ENCODE assay signal across 8 cellular contexts in genomic region chr20:33444797-33445560, GRCh38. TPM values are rescaled to one million over a fixed set of nuclear protein-coding genes. Genes with fewer than 3 reads are reported as not detected.
DNase-seq lines count a peak whose midpoint lies in the region; ATAC-seq and TF ChIP-seq lines count a peak whose summit lies in the region.

No MANE protein-coding gene starts in this region.

- H3K27ac Mint-ChIP-seq in central memory CD8-positive, alpha-beta T cell (ENCODE audit: low read depth), result peak overlapping the region; percentile 93
- H3K27ac Mint-ChIP-seq in naive thymus-derived CD8-positive, alpha-beta T cell, result peak overlapping the region; percentile 31 to 96 (median 92)

- 47 to 58% methylated on average over 4 of the region's 4 CpGs for WGBS in lower leg skin, 2 donors

- DNase-seq in GM20000 (ENCODE audit: low spot score) (no peak), RPMI7951 (ENCODE audit: low read depth) (peak; percentile 43), HCEC 1CT (no peak), lower leg skin (ENCODE audit: low spot score in 2 of 2) (no peak), NCI-H1092 (lab: John Stamatoyannopoulos, UW) (no peak)
- DNase-seq in central memory CD8-positive, alpha-beta T cell (ENCODE audit: low spot score in 2 of 2), result no peak
- peak in 3 of 10 donors; percentile 8 to 19 (median 9) for DNase-seq in naive thymus-derived CD8-positive, alpha-beta T cell

- no peaks in the 10 kb centered on the region for H3K27me3 Mint-ChIP-seq in central memory CD8-positive, alpha-beta T cell
- H3K27me3 Mint-ChIP-seq in naive thymus-derived CD8-positive, alpha-beta T cell, result no peaks in the 10 kb centered on the region

- H3K4me1 Mint-ChIP-seq in central memory CD8-positive, alpha-beta T cell, result peaks cover 25% of the 10 kb centered on the region
- H3K4me1 Mint-ChIP-seq in naive thymus-derived CD8-positive, alpha-beta T cell, result peaks cover 14 to 31% (median 26%) of the 10 kb centered on the region in 4 donors

- TF ChIP-seq CTCF in GM20000 (IDR thresholded peaks at IDR 0.05; ENCODE audit: extremely low read depth, missing control alignments), result peak; percentile 29
- TF ChIP-seq CTCF in lower leg skin (IDR thresholded peaks at IDR 0.05), result no peak

- H3K9me3 Mint-ChIP-seq in central memory CD8-positive, alpha-beta T cell, result no peaks in the 10 kb centered on the region
- no peaks in the 10 kb centered on the region for H3K9me3 Mint-ChIP-seq in naive thymus-derived CD8-positive, alpha-beta T cell

- POLR2A ChIA-PET in naive thymus-derived CD8-positive, alpha-beta T cell (lab: Charles Lee), result interaction anchor here (0.6 to 3.8 kb wide), 10 partner anchors 38 to 667 kb away, joined by 3 to 22 read pairs (median 6); partner anchors contain the start of genes ACTL10, CBFA2T2, CDK5RAP1 and EIF2S2

- intact Hi-C loops in lower leg skin (cut with DNase I; ENCODE audit: low total_unique reads), result no loop called here

- peak; percentile 16 for ATAC-seq in central memory CD8-positive, alpha-beta T cell (replicated peaks; ENCODE audit: extremely low read depth, poor library complexity, severe bottlenecking)
- ATAC-seq in naive thymus-derived CD8-positive, alpha-beta T cell, result no peak
- no peak for ATAC-seq in HG03432 (IDR thresholded peaks at IDR 0.05; ENCODE audit: unreplicated experiment)

- H3K4me3 Mint-ChIP-seq in central memory CD8-positive, alpha-beta T cell, result peak overlapping the region; percentile 88
- H3K4me3 Mint-ChIP-seq in naive thymus-derived CD8-positive, alpha-beta T cell, result peak overlapping the region; percentile 87 to 96 (median 92)

- no peaks in the 10 kb centered on the region for H3K36me3 Mint-ChIP-seq in central memory CD8-positive, alpha-beta T cell (ENCODE audit: insufficient read depth)
- H3K36me3 Mint-ChIP-seq in naive thymus-derived CD8-positive, alpha-beta T cell, result no peaks in the 10 kb centered on the region

- no peak overlapping the region for H3K4me3 ChIP-seq in lower leg skin (ENCODE audit: low read depth, poor library complexity, severe bottlenecking)

- no peak for TF ChIP-seq POLR2A in lower leg skin (IDR thresholded peaks at IDR 0.05)

RNA-seq across cellular contexts. Expression of gene SNTA1, which starts 1.4 kb away (rescaled TPM):
- 45.1 and 48.4 TPM in 2 replicates for total RNA-seq in RPMI7951 (2014; rRNA removed; shearing (Covaris generic))
- total RNA-seq in naive thymus-derived CD8-positive, alpha-beta T cell, result 1 to 10 TPM; 3.6 to 4.3 TPM
- polyA plus RNA-seq in naive thymus-derived CD8-positive, alpha-beta T cell, result 1 to 10 TPM; 6.1 to 9.1 (median 6.4) TPM
- total RNA-seq in lower leg skin, result 10 to 100 TPM; 13.0 to 22.6 (median 17.8) TPM

RNA-seq across cellular contexts. Expression of gene CDK5RAP1, which starts 43.7 kb away (rescaled TPM):
- total RNA-seq in RPMI7951 (2014; rRNA removed; shearing (Covaris generic)), result 26.7 and 29.0 TPM in 2 replicates
- 10 to 100 TPM; 46.7 to 53.3 TPM for total RNA-seq in naive thymus-derived CD8-positive, alpha-beta T cell
- 10 to 100 TPM; 28.7 to 36.6 (median 33.9) TPM for polyA plus RNA-seq in naive thymus-derived CD8-positive, alpha-beta T cell
- 10 to 100 TPM; 22.3 to 33.3 (median 25.4) TPM for total RNA-seq in lower leg skin

RNA-seq across cellular contexts. Expression of gene CBFA2T2, which starts 44.9 kb away (rescaled TPM):
- total RNA-seq in RPMI7951 (2014; rRNA removed; shearing (Covaris generic)), result 7.7 and 8.7 TPM in 2 replicates
- total RNA-seq in naive thymus-derived CD8-positive, alpha-beta T cell, result 10 to 100 TPM; 33.5 to 33.8 TPM
- 10 to 100 TPM; 11.9 to 17.9 (median 14.8) TPM for polyA plus RNA-seq in naive thymus-derived CD8-positive, alpha-beta T cell
- 10 to 100 TPM; 17.2 to 24.6 (median 21.7) TPM for total RNA-seq in lower leg skin
